1 cellular context compared by ENCODE assay signal in the genomic region with DNA sequence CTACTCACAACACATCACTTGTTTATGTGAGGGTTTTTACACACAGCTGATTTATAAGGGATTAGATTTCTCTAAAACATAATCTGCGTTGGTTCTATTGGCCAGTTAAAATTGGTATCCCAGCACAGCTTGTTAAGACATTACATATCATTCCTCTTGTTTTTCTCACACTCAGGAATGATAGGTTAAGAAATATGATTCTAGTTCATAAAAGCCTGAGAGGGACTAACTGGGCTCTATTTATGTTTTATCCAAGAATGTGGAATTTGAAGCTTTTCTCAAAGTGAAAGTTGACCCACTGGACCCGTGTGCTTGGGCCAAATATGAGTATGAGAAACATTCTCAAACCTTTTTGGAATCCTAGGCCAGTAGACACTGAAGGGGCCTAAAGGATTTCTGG.
TF ChIP-seq lines count a peak whose summit lies in the region.

No MANE protein-coding gene starts in this region.

TF ChIP-seq in IMR-90, 13 proteins besides CTCF, POLR2A, EP300 and RAD21 (continued from another document):
- TF ChIP-seq, protein P1, sequence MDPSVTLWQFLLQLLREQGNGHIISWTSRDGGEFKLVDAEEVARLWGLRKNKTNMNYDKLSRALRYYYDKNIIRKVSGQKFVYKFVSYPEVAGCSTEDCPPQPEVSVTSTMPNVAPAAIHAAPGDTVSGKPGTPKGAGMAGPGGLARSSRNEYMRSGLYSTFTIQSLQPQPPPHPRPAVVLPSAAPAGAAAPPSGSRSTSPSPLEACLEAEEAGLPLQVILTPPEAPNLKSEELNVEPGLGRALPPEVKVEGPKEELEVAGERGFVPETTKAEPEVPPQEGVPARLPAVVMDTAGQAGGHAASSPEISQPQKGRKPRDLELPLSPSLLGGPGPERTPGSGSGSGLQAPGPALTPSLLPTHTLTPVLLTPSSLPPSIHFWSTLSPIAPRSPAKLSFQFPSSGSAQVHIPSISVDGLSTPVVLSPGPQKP (IDR thresholded peaks at IDR 0.05; ENCODE audit: borderline replicate concordance, low read depth, low read length), result no peak
- TF ChIP-seq, protein P2, sequence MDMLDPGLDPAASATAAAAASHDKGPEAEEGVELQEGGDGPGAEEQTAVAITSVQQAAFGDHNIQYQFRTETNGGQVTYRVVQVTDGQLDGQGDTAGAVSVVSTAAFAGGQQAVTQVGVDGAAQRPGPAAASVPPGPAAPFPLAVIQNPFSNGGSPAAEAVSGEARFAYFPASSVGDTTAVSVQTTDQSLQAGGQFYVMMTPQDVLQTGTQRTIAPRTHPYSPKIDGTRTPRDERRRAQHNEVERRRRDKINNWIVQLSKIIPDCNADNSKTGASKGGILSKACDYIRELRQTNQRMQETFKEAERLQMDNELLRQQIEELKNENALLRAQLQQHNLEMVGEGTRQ (IDR thresholded peaks at IDR 0.05; ENCODE audit: low read depth, low read length), result no peak
- TF ChIP-seq MAZ (IDR thresholded peaks at IDR 0.05; ENCODE audit: borderline replicate concordance, low read depth, low read length) (no peak), CHD1 (IDR thresholded peaks at IDR 0.05; ENCODE audit: low read depth, low read length) (no peak), RCOR1 (IDR thresholded peaks at IDR 0.05; ENCODE audit: insufficient replicate concordance, low read length) (no peak), NFE2L2 (IDR thresholded peaks at IDR 0.05; ENCODE audit: low read depth, low read length) (no peak), MAFK (IDR thresholded peaks at IDR 0.05; ENCODE audit: low read depth, low read length) (no peak)
TF ChIP-seq in IMR-90: peak in this region for 0.
